1 cellular context compared by ENCODE assay signal in genomic region chr10:110483633-110484032, GRCh38.
A peak's percentile ranks its signal among the peaks of the same experiment; 100 is the strongest.
TF ChIP-seq lines count a peak whose summit lies in the region.

No MANE protein-coding gene starts in this region.

TF ChIP-seq in K562, 482 proteins besides CTCF, POLR2A, EP300 and RAD21 (continued from another document and continues in another):
- TF ChIP-seq ZBTB26 (CRISPR knock-in tag; IDR thresholded peaks at IDR 0.05) (no peak), MEF2A (IDR thresholded peaks at IDR 0.05; ENCODE audit: control insufficient read depth, low read depth, low read length) (no peak), MITF (IDR thresholded peaks at IDR 0.05) (no peak), C11orf30 (IDR thresholded peaks at IDR 0.05; ENCODE audit: low read depth) (peak; percentile 88), PHTF2 (CRISPR knock-in tag; IDR thresholded peaks at IDR 0.05) (no peak), RBM22 (IDR thresholded peaks at IDR 0.05; ENCODE audit: low read depth, low read length, poor library complexity, severe bottlenecking) (no peak), PHF20 (IDR thresholded peaks at IDR 0.05; ENCODE audit: partially characterized antibody) (no peak), POLR3A (IDR thresholded peaks at IDR 0.05; ENCODE audit: borderline replicate concordance, extremely low read depth, insufficient read depth, insufficient read length) (no peak), GABPB2 (CRISPR knock-in tag; conservative IDR thresholded peaks at IDR 0.05) (no peak), POLR2H (tag; IDR thresholded peaks at IDR 0.05; ENCODE audit: low read depth) (no peak), NONO (IDR thresholded peaks at IDR 0.05; ENCODE audit: low read depth in 2 of 2, low read length in 1 of 2) (no peak), EWSR1 (IDR thresholded peaks at IDR 0.05; ENCODE audit: borderline replicate concordance, low read depth, partially characterized antibody) (no peak), ZNF511 (CRISPR knock-in tag; IDR thresholded peaks at IDR 0.05) (no peak), KAT2B (IDR thresholded peaks at IDR 0.05; ENCODE audit: low read depth, low read length) (no peak), ZNF609 (CRISPR knock-in tag; IDR thresholded peaks at IDR 0.05; ENCODE audit: borderline replicate concordance) (peak; percentile 65; the same call in 1 of the 2 replicates), POLR3G (IDR thresholded peaks at IDR 0.05; ENCODE audit: extremely low read depth, insufficient read length, insufficient replicate concordance) (no peak), E2F6 (IDR thresholded peaks at IDR 0.05; ENCODE audit: borderline replicate concordance in 1 of 2, extremely low read depth in 1 of 2, insufficient read depth in 1 of 2, insufficient read length in 1 of 2, low read depth in 1 of 2, low read length in 1 of 2, poor library complexity in 1 of 2, severe bottlenecking in 1 of 2) (no peak), ETV5 (CRISPR knock-in tag; IDR thresholded peaks at IDR 0.05; ENCODE audit: low read depth) (no peak), CBFB (CRISPR knock-in tag; IDR thresholded peaks at IDR 0.05) (no peak), SIN3A (IDR thresholded peaks at IDR 0.05; ENCODE audit: borderline replicate concordance in 2 of 2, control insufficient read depth in 1 of 2, low read depth in 2 of 2, low read length in 2 of 2) (no peak), JUN (IDR thresholded peaks at IDR 0.05; ENCODE audit: borderline replicate concordance, low read depth, low read length) (peak; percentile 15; the same call in 1 of the 2 replicates), JUN (CRISPR knock-in tag; IDR thresholded peaks at IDR 0.05; ENCODE audit: borderline replicate concordance) (no peak), ZFP1 (CRISPR knock-in tag; IDR thresholded peaks at IDR 0.05) (no peak), DACH1 (IDR thresholded peaks at IDR 0.05; ENCODE audit: partially characterized antibody) (no peak), NUFIP1 (IDR thresholded peaks at IDR 0.05; ENCODE audit: partially characterized antibody) (no peak), PHF21A (IDR thresholded peaks at IDR 0.05; ENCODE audit: borderline replicate concordance, low read depth) (no peak), ARHGAP35 (IDR thresholded peaks at IDR 0.05; ENCODE audit: partially characterized antibody) (no peak), CREB5 (CRISPR knock-in tag; IDR thresholded peaks at IDR 0.05) (no peak), RFX1 (IDR thresholded peaks at IDR 0.05) (no peak), ZNF133 (CRISPR knock-in tag; IDR thresholded peaks at IDR 0.05) (no peak), MECOM (CRISPR knock-in tag; IDR thresholded peaks at IDR 0.05) (0 out of 2 replicates have a peak, but pooled peaks have one; percentile 50), NCOR1 (IDR thresholded peaks at IDR 0.05) (peak; percentile 87), PKNOX1 (IDR thresholded peaks at IDR 0.05) (no peak), HDAC3 (IDR thresholded peaks at IDR 0.05; ENCODE audit: borderline replicate concordance, partially characterized antibody) (peak; percentile 76), GATAD2A (IDR thresholded peaks at IDR 0.05) (no peak), IRF9 (tag; IDR thresholded peaks at IDR 0.05) (no peak), KDM1A (IDR thresholded peaks at IDR 0.05) (peak; percentile 73 to 81), THAP12 (CRISPR knock-in tag; IDR thresholded peaks at IDR 0.05) (no peak), NFE2L1 (tag; IDR thresholded peaks at IDR 0.05; ENCODE audit: borderline replicate concordance, low read depth) (no peak), MBD1 (CRISPR knock-in tag; IDR thresholded peaks at IDR 0.05) (no peak), SAFB2 (IDR thresholded peaks at IDR 0.05; ENCODE audit: borderline replicate concordance, low read depth, low read length, severe bottlenecking) (no peak), DLX4 (CRISPR knock-in tag; IDR thresholded peaks at IDR 0.05) (no peak), KDM4B (IDR thresholded peaks at IDR 0.05; ENCODE audit: borderline replicate concordance in 2 of 2, low read depth in 1 of 2) (no peak), L3MBTL2 (IDR thresholded peaks at IDR 0.05) (no peak), MEF2D (tag; conservative IDR thresholded peaks at IDR 0.05; ENCODE audit: low read depth) (0 out of 2 replicates have a peak, but pooled peaks have one; percentile 45)
